In genomic region chr5:173707392-173707791, GRCh38 we compare ENCODE assay signal across 10 cellular contexts.
DNase-seq lines count a peak whose midpoint lies in the region; ATAC-seq and TF ChIP-seq lines count a peak whose summit lies in the region.
"Had no signal": no experiment of that assay in that cellular context is flagged by ENCODE, and none has a peak within 500 bp of the region (broad histone marks: within the 10 kb centered on the region; RNA-seq: fewer than 3 reads in every experiment).

No MANE protein-coding gene starts in this region.

- H3K79me1 ChIP-seq in IMR-90 (ENCODE audit: low read depth in 1 of 2, low read length in 2 of 2): no peaks in the 10 kb centered on the region

- H3K4me1 ChIP-seq in IMR-90 (ENCODE audit: control insufficient read depth, insufficient read depth, low read length): 0 out of 2 replicates have a peak, but pooled peaks cover under 1% of the 10 kb centered on the region
- H3K4me1 ChIP-seq in aorta (ENCODE audit: control insufficient read depth in 1 of 2, insufficient read depth in 2 of 2, low read length in 2 of 2): no peaks in the 10 kb centered on the region
- H3K4me1 ChIP-seq in endodermal cell (ENCODE audit: control insufficient read depth, insufficient read depth, low read length): no peaks in the 10 kb centered on the region

- dilution Hi-C loops in IMR-90 (cut with HindIII; ENCODE audit: low sequenced_read_pairs, unreplicated experiment): no loop called here

- H3K23ac ChIP-seq in IMR-90 (ENCODE audit: low read depth, low read length): no peak overlapping the region

- no peak overlapping the region for H4K8ac ChIP-seq in IMR-90 (ENCODE audit: low read depth in 2 of 2, low read length in 2 of 2)

- no peak overlapping the region for H3K4ac ChIP-seq in IMR-90 (ENCODE audit: low read depth, low read length)

- H3K18ac ChIP-seq in IMR-90 (ENCODE audit: low read depth, low read length): no peak overlapping the region

- intact Hi-C loops in IMR-90 (cut with micrococcal nuclease) (no loop called here), aorta (cut with DNase I) (no loop called here)

- H3K27ac ChIP-seq in IMR-90 (ENCODE audit: insufficient read depth, low read length): no peak overlapping the region
- no peak overlapping the region for H3K27ac ChIP-seq in aorta (ENCODE audit: low read depth in 1 of 2, low read length in 2 of 2)
- no peak overlapping the region for H3K27ac ChIP-seq in endodermal cell (ENCODE audit: low read depth, low read length)

- POLR2A ChIA-PET in IMR-90 (lab: Charles Lee; ENCODE audit: unreplicated experiment): no interaction called here

- no peak overlapping the region for H2AK5ac ChIP-seq in IMR-90 (ENCODE audit: low read depth, low read length)

- ATAC-seq in IMR-90 (ENCODE audit: low read depth): no peak; the same call in 1 of the 2 replicates
- peak; percentile 67 for ATAC-seq in aorta (ENCODE audit: low FRiP score)

- H3K4me3 ChIP-seq in IMR-90 (ENCODE audit: insufficient read depth, low read depth, low read length) (no peak overlapping the region), fibroblast of pulmonary artery (replicated peaks; ENCODE audit: low read depth, low read length) (no peak overlapping the region), aorta (ENCODE audit: low read length in 2 of 2) (no peak overlapping the region), endodermal cell (ENCODE audit: low read length) (no peak overlapping the region)
- H3K4me3 ChIP-seq: dorsolateral prefrontal cortex had no signal

- no peak overlapping the region for H3K14ac ChIP-seq in IMR-90 (replicated peaks; ENCODE audit: low read depth, low read length)

- no peak overlapping the region for H3K4me3 Mint-ChIP-seq in endodermal cell

- H3K9me3 ChIP-seq in IMR-90 (ENCODE audit: control insufficient read depth, insufficient read depth, low read length) (no peaks in the 10 kb centered on the region), aorta (ENCODE audit: control insufficient read depth, low read length) (no peaks in the 10 kb centered on the region), endodermal cell (ENCODE audit: control insufficient read depth, low read length) (no peaks in the 10 kb centered on the region)

- peaks cover 10% of the 10 kb centered on the region for H3K36me3 Mint-ChIP-seq in endodermal cell (ENCODE audit: low read depth)

- no peaks in the 10 kb centered on the region for H4K20me1 ChIP-seq in IMR-90 (ENCODE audit: insufficient read depth, low read length)

- H2BK20ac ChIP-seq in IMR-90 (ENCODE audit: low read depth, low read length): no peak overlapping the region

- no peak overlapping the region for H3K56ac ChIP-seq in IMR-90 (ENCODE audit: extremely low read depth, insufficient read depth, low read length)

- TF ChIP-seq RAD21 in IMR-90 (IDR thresholded peaks at IDR 0.05; ENCODE audit: low read length): no peak

- no peaks in the 10 kb centered on the region for H3K9me1 ChIP-seq in IMR-90 (ENCODE audit: insufficient read depth, low read length)

- peaks cover 6% of the 10 kb centered on the region for H3K4me1 Mint-ChIP-seq in endodermal cell

- no TSS peak for BruUV-seq in IMR-90 (replicated peaks; lab: Mats Ljungman, UMichigan)

- H4K5ac ChIP-seq in IMR-90 (ENCODE audit: low read depth, low read length): no peak overlapping the region

- 83% methylated on average over 3 of the region's 4 CpGs; no CpG with 5 or more reads in 1 of the 2 experiments for WGBS in IMR-90 (ENCODE audit: extremely low coverage in 2 of 2, insufficient read length in 1 of 2), 2 experiments
- WGBS in aorta, 2 donors: 3 to 5% methylated on average over 4 of the region's 4 CpGs
- 89 to 95% methylated on average over 2 to 4 of the region's 4 CpGs for WGBS in endodermal cell (ENCODE audit: insufficient coverage in 1 of 2, insufficient read length in 1 of 2), 2 experiments

- no peak overlapping the region for H2BK120ac ChIP-seq in IMR-90 (ENCODE audit: low read depth, low read length)

- H4K91ac ChIP-seq in IMR-90 (ENCODE audit: insufficient read depth, low read depth, low read length): no peak overlapping the region

- H3K36me3 ChIP-seq in IMR-90 (ENCODE audit: control insufficient read depth, insufficient read depth, low read length) (no peaks in the 10 kb centered on the region), aorta (ENCODE audit: control insufficient read depth in 1 of 2, insufficient read depth in 2 of 2, low read length in 1 of 2) (no peaks in the 10 kb centered on the region), endodermal cell (ENCODE audit: control insufficient read depth, insufficient read depth, low read length) (no peaks in the 10 kb centered on the region)

- no peaks in the 10 kb centered on the region for H3K9me3 Mint-ChIP-seq in endodermal cell

- CTCF ChIA-PET in IMR-90 (lab: Yijun Ruan, JAX): interaction anchor here (0.7 kb wide), 1 partner anchor 605 kb away, joined by 3 read pairs; no protein-coding TSS in a partner anchor

- H3K9ac ChIP-seq in IMR-90 (ENCODE audit: low read depth, low read length) (no peak overlapping the region), endodermal cell (ENCODE audit: extremely low read depth, low read length, poor library complexity, severe bottlenecking) (no peak overlapping the region)

- no peak for TF ChIP-seq POLR2A in IMR-90 (IDR thresholded peaks at IDR 0.05; ENCODE audit: low read depth, low read length)

- no peak overlapping the region for H2AFZ ChIP-seq in IMR-90 (replicated peaks; ENCODE audit: low read length, poor library complexity)

- no peak overlapping the region for H2BK5ac ChIP-seq in IMR-90 (ENCODE audit: low read depth, low read length, poor library complexity, severe bottlenecking)

- H2BK15ac ChIP-seq in IMR-90 (ENCODE audit: low read depth, low read length): no peak overlapping the region

- H3K27me3 Mint-ChIP-seq in endodermal cell (ENCODE audit: insufficient read depth): no peaks in the 10 kb centered on the region

- DNase-seq in NCI-H2171 treated with DMSO at 0.1 percent for 48 hours (lab: John Stamatoyannopoulos, UW) (peak; percentile 25), NCI-H2171 (lab: John Stamatoyannopoulos, UW) (no peak), IMR-90 (peak; percentile 44), fibroblast of pulmonary artery (ENCODE audit: low read depth) (peak; percentile 73), aorta (peak; percentile 83 to 84), glomerular visceral epithelial cell (ENCODE audit: extremely low spot score) (no peak), endodermal cell (no peak), DMS153 treated with DMSO at 0.1 percent for 48 hours (lab: John Stamatoyannopoulos, UW; ENCODE audit: unreplicated experiment) (no peak)
- DNase-seq: stimulated activated CD4-positive, alpha-beta T cell treated with anti-CD3 and anti-CD28 coated beads, Interleukin-15, amount 100 ng/mL, for 24 hours had no signal

- H3K4me2 ChIP-seq in IMR-90 (ENCODE audit: low read depth, low read length): no peak overlapping the region

- TF ChIP-seq CTCF in IMR-90 (conservative IDR thresholded peaks at IDR 0.05; ENCODE audit: low read depth, low read length) (no peak), fibroblast of pulmonary artery (IDR thresholded peaks at IDR 0.05; ENCODE audit: low read length, missing control alignments) (no peak), endodermal cell (conservative IDR thresholded peaks at IDR 0.05) (no peak)

- no peak overlapping the region for H3K27ac Mint-ChIP-seq in endodermal cell

- H3K27me3 ChIP-seq in IMR-90 (ENCODE audit: control insufficient read depth, insufficient read depth, low read length): peaks cover 9% of the 10 kb centered on the region
- H3K27me3 ChIP-seq in aorta (ENCODE audit: control insufficient read depth in 1 of 2, insufficient read depth in 2 of 2, low read length in 1 of 2): no peaks in the 10 kb centered on the region
- H3K27me3 ChIP-seq in endodermal cell (ENCODE audit: control insufficient read depth, insufficient read depth, low read length, poor library complexity, severe bottlenecking): no peaks in the 10 kb centered on the region
- H3K27me3 ChIP-seq: dorsolateral prefrontal cortex had no signal

- no peak overlapping the region for H2AK9ac ChIP-seq in IMR-90 (replicated peaks; ENCODE audit: low read depth, low read length, poor library complexity)

- in situ Hi-C loops in IMR-90 (cut with MboI; ENCODE audit: low sequenced_read_pairs): no loop called here

TF ChIP-seq in IMR-90, 13 proteins besides CTCF, POLR2A, EP300 and RAD21:
- TF ChIP-seq BHLHE40 (IDR thresholded peaks at IDR 0.05; ENCODE audit: low read depth, low read length) (no peak), USF2 (IDR thresholded peaks at IDR 0.05; ENCODE audit: low read depth, low read length) (no peak), MXI1 (IDR thresholded peaks at IDR 0.05; ENCODE audit: borderline replicate concordance, low read depth, low read length) (no peak), MAZ (IDR thresholded peaks at IDR 0.05; ENCODE audit: borderline replicate concordance, low read depth, low read length) (no peak)

Comparison
In these comparisons a context has a peak if more than half of its experiments do, and no peak if none do; other contexts are left out.
1. DNase-seq: peak in NCI-H2171 treated with DMSO at 0.1 percent for 48 hours (single experiment), IMR-90 (single experiment), fibroblast of pulmonary artery (single experiment) and aorta (2 of 2); none in NCI-H2171 (single experiment), glomerular visceral epithelial cell (single experiment), endodermal cell (single experiment) and DMS153 treated with DMSO at 0.1 percent for 48 hours (single experiment).